Comparison of ENCODE assay signal across 12 cellular contexts in genomic region chr11:125123194-125123946, GRCh38. TPM values are rescaled to one million over a fixed set of nuclear protein-coding genes. Genes with fewer than 3 reads are reported as not detected.
A peak's percentile ranks its signal among the peaks of the same experiment; 100 is the strongest.
DNase-seq lines count a peak whose midpoint lies in the region; ATAC-seq and TF ChIP-seq lines count a peak whose summit lies in the region.
"Had no signal": no experiment of that assay in that cellular context is flagged by ENCODE, and none has a peak within 500 bp of the region (broad histone marks: within the 10 kb centered on the region; RNA-seq: fewer than 3 reads in every experiment).

No MANE protein-coding gene starts in this region.

- H3K4me1 ChIP-seq in GM23338 (ENCODE audit: insufficient read depth) (no peaks in the 10 kb centered on the region), lower lobe of right lung (peaks cover 8% of the 10 kb centered on the region), body of pancreas (peaks cover 9% of the 10 kb centered on the region)

- no peak overlapping the region for H3K4me2 ChIP-seq in GM23338

- TF ChIP-seq CTCF in GM23338 (conservative IDR thresholded peaks at IDR 0.05; ENCODE audit: low read depth in 2 of 2) (no peak), VCaP (conservative IDR thresholded peaks at IDR 0.05) (no peak), lower lobe of right lung (IDR thresholded peaks at IDR 0.05) (no peak), body of pancreas (IDR thresholded peaks at IDR 0.05) (no peak)

- H3K9me3 ChIP-seq in lower lobe of right lung (no peaks in the 10 kb centered on the region), body of pancreas (no peaks in the 10 kb centered on the region)
- H3K9me3 ChIP-seq: spleen had no signal

- no peaks in the 10 kb centered on the region for H3K36me3 ChIP-seq in GM23338 (ENCODE audit: insufficient read depth)
- H3K36me3 ChIP-seq in lower lobe of right lung, result no peaks in the 10 kb centered on the region
- H3K36me3 ChIP-seq in body of pancreas (replicated peaks in 1 of 2; ENCODE audit: insufficient read depth in 1 of 2, low read depth in 2 of 2), result no peaks in the 10 kb centered on the region
- H3K36me3 ChIP-seq: spleen had no signal

- no peak overlapping the region for H3K4me3 Mint-ChIP-seq in GM23338
- no peak overlapping the region for H3K4me3 Mint-ChIP-seq in stimulated activated memory B cell treated with anti-CD40 and anti-IgM and Interleukin-4, amounts not matched to agents 10 μg/mL and 1 μg/mL and 100 μg/mL, for 72 hours
- H3K4me3 Mint-ChIP-seq: mesothelial cell of epicardium had no signal

- intact Hi-C loops in lower lobe of right lung (cut with DNase I), result no loop called here
- intact Hi-C loops in body of pancreas (cut with DNase I), result no loop called here

- no peaks in the 10 kb centered on the region for H4K20me1 ChIP-seq in GM23338 (replicated peaks; ENCODE audit: insufficient read depth)

- ATAC-seq in GM23338 (no peak), lower lobe of right lung (peak; percentile 48 to 84), body of pancreas (no peak)
- ATAC-seq in stimulated activated memory B cell treated with anti-CD40 and anti-IgM and Interleukin-4, amounts not matched to agents 10 μg/mL and 1 μg/mL and 100 μg/mL, for 72 hours, result no peak

- no peaks in the 10 kb centered on the region for H3K36me3 Mint-ChIP-seq in GM23338 (ENCODE audit: low read depth)
- no peaks in the 10 kb centered on the region for H3K36me3 Mint-ChIP-seq in stimulated activated memory B cell treated with anti-CD40 and anti-IgM and Interleukin-4, amounts not matched to agents 10 μg/mL and 1 μg/mL and 100 μg/mL, for 72 hours
- H3K36me3 Mint-ChIP-seq: mesothelial cell of epicardium had no signal

- H3K27me3 ChIP-seq in GM23338 (ENCODE audit: insufficient read depth) (peaks cover 10% of the 10 kb centered on the region; the same call in 1 of the 2 replicates), lower lobe of right lung (ENCODE audit: low read depth) (no peaks in the 10 kb centered on the region), body of pancreas (no peaks in the 10 kb centered on the region)

- no peak for DNase-seq in GM23338 (ENCODE audit: low spot score)
- no peak for DNase-seq in lower lobe of right lung
- no peak for DNase-seq in activated CD4-positive, CD25-positive, alpha-beta regulatory T cell treated with anti-CD3 and anti-CD28 coated beads, Interleukin-2, amount 50 U/mL, for 72 hours
- DNase-seq in globus pallidus (ENCODE audit: low spot score), result no peak
- DNase-seq in T-helper 9 cell, result no peak
- no peak for DNase-seq in body of pancreas
- DNase-seq: occipital lobe had no signal

- no peak for TF ChIP-seq POLR2A in body of pancreas (IDR thresholded peaks at IDR 0.05)

- H3K27ac ChIP-seq in GM23338 (ENCODE audit: low read depth) (no peak overlapping the region), VCaP (peak overlapping the region; percentile 37), lower lobe of right lung (peak overlapping the region; percentile 31), body of pancreas (peak overlapping the region in 2 of 4 donors; percentile 22 to 33)

- H2AFZ ChIP-seq in GM23338, result peak overlapping the region; percentile 88

- no peaks in the 10 kb centered on the region; the same call in 2 of the 3 replicates for H3K4me1 Mint-ChIP-seq in GM23338
- peaks cover 12% of the 10 kb centered on the region for H3K4me1 Mint-ChIP-seq in stimulated activated memory B cell treated with anti-CD40 and anti-IgM and Interleukin-4, amounts not matched to agents 10 μg/mL and 1 μg/mL and 100 μg/mL, for 72 hours

- peaks cover 12% of the 10 kb centered on the region; the same call in 1 of the 2 replicates for H3K9me2 ChIP-seq in GM23338 (ENCODE audit: insufficient read depth)

- no peaks in the 10 kb centered on the region for H3K79me2 ChIP-seq in GM23338 (replicated peaks; ENCODE audit: insufficient read depth)

- no peaks in the 10 kb centered on the region for H3F3A ChIP-seq in GM23338 (replicated peaks; ENCODE audit: low read depth)

- H3K27me3 Mint-ChIP-seq in GM23338 (ENCODE audit: insufficient read depth, low read depth, poor library complexity), result no peaks in the 10 kb centered on the region
- H3K27me3 Mint-ChIP-seq in stimulated activated memory B cell treated with anti-CD40 and anti-IgM and Interleukin-4, amounts not matched to agents 10 μg/mL and 1 μg/mL and 100 μg/mL, for 72 hours, result peaks cover 18% of the 10 kb centered on the region

- WGBS in body of pancreas, 2 donors, result 59 to 63% methylated on average over 4 of the region's 4 CpGs

- peaks cover 4% of the 10 kb centered on the region; the same call in 1 of the 3 replicates for H3K9me3 Mint-ChIP-seq in GM23338
- peaks cover 2% of the 10 kb centered on the region for H3K9me3 Mint-ChIP-seq in stimulated activated memory B cell treated with anti-CD40 and anti-IgM and Interleukin-4, amounts not matched to agents 10 μg/mL and 1 μg/mL and 100 μg/mL, for 72 hours
- H3K9me3 Mint-ChIP-seq: activated T-cell treated with anti-CD3 and anti-CD28 coated beads, Interleukin-2, amount 50 U/mL, for 72 hours had no signal

- H3K27ac Mint-ChIP-seq in GM23338, result no peak overlapping the region
- peak overlapping the region; percentile 41 for H3K27ac Mint-ChIP-seq in stimulated activated memory B cell treated with anti-CD40 and anti-IgM and Interleukin-4, amounts not matched to agents 10 μg/mL and 1 μg/mL and 100 μg/mL, for 72 hours
- H3K27ac Mint-ChIP-seq: activated T-cell treated with anti-CD3 and anti-CD28 coated beads, Interleukin-2, amount 50 U/mL, for 72 hours; mesothelial cell of epicardium had no signal

- H3K4me3 ChIP-seq in GM23338, result no peak overlapping the region
- H3K4me3 ChIP-seq in lower lobe of right lung, result peak overlapping the region; percentile 17
- H3K4me3 ChIP-seq in body of pancreas, result no peak overlapping the region

TF ChIP-seq in GM23338, 12 proteins besides CTCF, POLR2A, EP300 and RAD21 (continues in another document):
- no peak for TF ChIP-seq ETS1 (IDR thresholded peaks at IDR 0.05)
- TF ChIP-seq REST (IDR thresholded peaks at IDR 0.05; ENCODE audit: unreplicated experiment), result no peak
- TF ChIP-seq NANOG (IDR thresholded peaks at IDR 0.05; ENCODE audit: borderline replicate concordance), result no peak
- no peak for TF ChIP-seq JUNB (IDR thresholded peaks at IDR 0.05; ENCODE audit: unreplicated experiment)
- no peak for TF ChIP-seq CREB1 (CRISPR knock-in tag; IDR thresholded peaks at IDR 0.05; ENCODE audit: low read depth)

RNA-seq across cellular contexts. Expression of gene TMEM218, which starts 11.9 kb away (rescaled TPM):
- total RNA-seq in GM23338 (2014; rRNA removed; shearing (Covaris generic)), result 13.4 and 23.7 TPM in 2 replicates
- polyA plus RNA-seq in GM23338 (2016; fragmentation: Nextera tagmentation; extraction: Ambion mirVana), result 23.8 and 24.2 TPM in 2 replicates
- total RNA-seq in lower lobe of right lung (20.5 TPM), body of pancreas (10 to 100 TPM in 1 of 2 donors, 1 to 10 TPM in 1; 8.8 to 10.2 TPM)

RNA-seq across cellular contexts. Expression of gene PKNOX2, which starts 41.2 kb away (rescaled TPM):
- total RNA-seq in GM23338 (2014; rRNA removed; shearing (Covaris generic)), result 0.43 and 0.83 TPM in 2 replicates
- polyA plus RNA-seq in GM23338 (2016; fragmentation: Nextera tagmentation; extraction: Ambion mirVana), result 0.35 and 0.42 TPM in 2 replicates
- total RNA-seq in lower lobe of right lung (14.4 TPM), body of pancreas (1 to 10 TPM; 4.2 to 4.9 TPM)
- total RNA-seq: activated T-cell treated with anti-CD3 and anti-CD28 coated beads, Interleukin-2, amount 50 U/mL, for 72 hours had no signal

Comparison
In these comparisons a context has a peak if more than half of its experiments do, and no peak if none do; other contexts are left out.
1. ATAC-seq: peak in lower lobe of right lung (2 of 2); none in GM23338 (single experiment), stimulated activated memory B cell treated with anti-CD40 and anti-IgM and Interleukin-4, amounts not matched to agents 10 μg/mL and 1 μg/mL and 100 μg/mL, for 72 hours (single experiment) and body of pancreas (single experiment).